In the genomic region with DNA sequence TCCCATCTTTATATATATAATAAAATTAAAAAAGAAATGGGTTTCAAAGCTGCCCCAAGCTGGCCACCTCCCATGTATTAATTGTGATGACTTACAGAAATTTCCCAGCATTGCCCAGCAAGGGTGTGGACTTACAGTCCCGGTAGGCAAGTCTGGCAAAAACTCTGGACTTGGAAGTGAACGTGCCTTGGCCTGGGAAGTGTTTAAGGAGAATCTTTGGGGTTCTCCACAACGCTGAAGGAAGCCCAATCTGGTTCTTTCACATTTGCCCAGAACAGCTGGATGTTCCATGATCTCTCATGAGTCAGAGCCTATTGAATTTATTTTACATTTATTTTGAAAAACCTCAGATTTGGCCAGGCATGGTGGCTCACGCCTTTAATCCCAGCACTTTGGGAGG, we compare ENCODE assay signal across 1 cellular context.
TF ChIP-seq lines count a peak whose summit lies in the region.

No MANE protein-coding gene starts in this region.

TF ChIP-seq in IMR-90, 13 proteins besides CTCF, POLR2A, EP300 and RAD21 (continued from another document):
- TF ChIP-seq, protein P1, sequence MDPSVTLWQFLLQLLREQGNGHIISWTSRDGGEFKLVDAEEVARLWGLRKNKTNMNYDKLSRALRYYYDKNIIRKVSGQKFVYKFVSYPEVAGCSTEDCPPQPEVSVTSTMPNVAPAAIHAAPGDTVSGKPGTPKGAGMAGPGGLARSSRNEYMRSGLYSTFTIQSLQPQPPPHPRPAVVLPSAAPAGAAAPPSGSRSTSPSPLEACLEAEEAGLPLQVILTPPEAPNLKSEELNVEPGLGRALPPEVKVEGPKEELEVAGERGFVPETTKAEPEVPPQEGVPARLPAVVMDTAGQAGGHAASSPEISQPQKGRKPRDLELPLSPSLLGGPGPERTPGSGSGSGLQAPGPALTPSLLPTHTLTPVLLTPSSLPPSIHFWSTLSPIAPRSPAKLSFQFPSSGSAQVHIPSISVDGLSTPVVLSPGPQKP (IDR thresholded peaks at IDR 0.05; ENCODE audit: borderline replicate concordance, low read depth, low read length): no peak
- TF ChIP-seq NFE2L2 (IDR thresholded peaks at IDR 0.05; ENCODE audit: low read depth, low read length) (no peak), RCOR1 (IDR thresholded peaks at IDR 0.05; ENCODE audit: insufficient replicate concordance, low read length) (no peak), MAFK (IDR thresholded peaks at IDR 0.05; ENCODE audit: low read depth, low read length) (no peak)
- TF ChIP-seq, protein P2, sequence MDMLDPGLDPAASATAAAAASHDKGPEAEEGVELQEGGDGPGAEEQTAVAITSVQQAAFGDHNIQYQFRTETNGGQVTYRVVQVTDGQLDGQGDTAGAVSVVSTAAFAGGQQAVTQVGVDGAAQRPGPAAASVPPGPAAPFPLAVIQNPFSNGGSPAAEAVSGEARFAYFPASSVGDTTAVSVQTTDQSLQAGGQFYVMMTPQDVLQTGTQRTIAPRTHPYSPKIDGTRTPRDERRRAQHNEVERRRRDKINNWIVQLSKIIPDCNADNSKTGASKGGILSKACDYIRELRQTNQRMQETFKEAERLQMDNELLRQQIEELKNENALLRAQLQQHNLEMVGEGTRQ (IDR thresholded peaks at IDR 0.05; ENCODE audit: low read depth, low read length): no peak
